ENCODE assay signal across 12 cellular contexts in the genomic region with DNA sequence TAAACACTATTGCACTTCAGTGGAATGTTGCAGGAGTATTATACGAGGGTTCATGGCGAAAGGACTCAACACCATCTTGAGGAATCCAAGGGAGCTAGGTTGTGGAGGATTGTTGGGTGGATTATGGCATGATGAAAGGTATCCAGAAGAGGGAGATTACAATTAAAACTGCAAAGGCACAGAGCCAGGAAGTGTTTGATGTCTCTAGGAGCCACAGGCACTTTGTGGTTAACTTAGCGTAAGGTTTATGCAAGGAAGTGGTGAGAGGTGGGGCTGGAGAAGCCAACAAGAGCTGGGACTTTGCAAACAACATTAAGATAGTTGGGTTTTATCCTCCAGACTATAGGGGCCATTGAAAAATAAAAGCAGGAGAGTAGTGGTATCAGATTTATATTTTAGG.
DNase-seq lines count a peak whose midpoint lies in the region; ATAC-seq and TF ChIP-seq lines count a peak whose summit lies in the region.
"Had no signal": no experiment of that assay in that cellular context is flagged by ENCODE, and none has a peak within 500 bp of the region (broad histone marks: within the 10 kb centered on the region; RNA-seq: fewer than 3 reads in every experiment).

No MANE protein-coding gene starts in this region.

- H4K20me1 ChIP-seq in MM.1S (ENCODE audit: insufficient read depth, low read length), result no peaks in the 10 kb centered on the region

- no peaks in the 10 kb centered on the region for H3K79me2 ChIP-seq in MM.1S (ENCODE audit: low read length)

- H3K9me2 ChIP-seq in MM.1S (replicated peaks; ENCODE audit: insufficient read depth, low read length), result no peaks in the 10 kb centered on the region

- H3F3A ChIP-seq in MM.1S (ENCODE audit: insufficient read depth, low read length), result no peaks in the 10 kb centered on the region

- H3K27me3 ChIP-seq in kidney epithelial cell (ENCODE audit: control insufficient read depth, insufficient read depth, low read length), result no peaks in the 10 kb centered on the region
- H3K27me3 ChIP-seq in MM.1S (replicated peaks; ENCODE audit: insufficient read depth, low read length), result no peaks in the 10 kb centered on the region

- H3K9me3 ChIP-seq in MM.1S (replicated peaks; ENCODE audit: insufficient read depth, low read length), result no peaks in the 10 kb centered on the region

- no peaks in the 10 kb centered on the region for H3K36me3 Mint-ChIP-seq in activated CD4-positive, alpha-beta memory T cell treated with anti-CD3 and anti-CD28 coated beads, Interleukin-2, amount 10 ng/mL, durations not matched to agents 7 days and 5 days (ENCODE audit: low read depth)

- ATAC-seq in GM19035 (IDR thresholded peaks at IDR 0.05; ENCODE audit: unreplicated experiment), result no peak

- H3K36me3 ChIP-seq in kidney epithelial cell (ENCODE audit: control insufficient read depth, insufficient read depth, low read length) (no peaks in the 10 kb centered on the region), MM.1S (replicated peaks; ENCODE audit: insufficient read depth, low read length) (no peaks in the 10 kb centered on the region)

- DNase-seq in Daoy (ENCODE audit: low read depth) (peak; percentile 70), KG1 (lab: John Stamatoyannopoulos, UW) (peak; percentile 44), kidney epithelial cell (ENCODE audit: low read depth) (peak; percentile 21), ureter (ENCODE audit: low spot score) (no peak), MM.1S (no peak)
- peak; percentile 69 for DNase-seq in activated CD4-positive, alpha-beta memory T cell treated with anti-CD3 and anti-CD28 coated beads, Interleukin-2, amount 10 ng/mL, durations not matched to agents 7 days and 5 days
- no peak for DNase-seq in effector CD8-positive, alpha-beta T cell (lab: John Stamatoyannopoulos, UW)
- DNase-seq: activated CD8-positive, alpha-beta memory T cell treated with anti-CD3 and anti-CD28 coated beads for 24 hours; dermis blood vessel endothelial cell; Karpas-422; RPMI8226 had no signal

- H3K27me3 Mint-ChIP-seq in activated CD4-positive, alpha-beta memory T cell treated with anti-CD3 and anti-CD28 coated beads, Interleukin-2, amount 10 ng/mL, durations not matched to agents 7 days and 5 days, result no peaks in the 10 kb centered on the region

- H3K4me1 Mint-ChIP-seq in activated CD4-positive, alpha-beta memory T cell treated with anti-CD3 and anti-CD28 coated beads, Interleukin-2, amount 10 ng/mL, durations not matched to agents 7 days and 5 days, result peaks cover 4% of the 10 kb centered on the region

- H2AFZ ChIP-seq in MM.1S (ENCODE audit: low read length), result no peak overlapping the region

- POLR2A ChIA-PET in activated CD4-positive, alpha-beta memory T cell treated with anti-CD3 and anti-CD28 coated beads, Interleukin-2, amount 10 ng/mL, durations not matched to agents 7 days and 5 days (lab: Charles Lee), result no interaction called here

- H3K9me3 Mint-ChIP-seq in activated CD4-positive, alpha-beta memory T cell treated with anti-CD3 and anti-CD28 coated beads, Interleukin-2, amount 10 ng/mL, durations not matched to agents 7 days and 5 days, result no peaks in the 10 kb centered on the region

- no peak overlapping the region for H3K9ac ChIP-seq in MM.1S (ENCODE audit: low read length)

- H3K4me3 ChIP-seq in kidney epithelial cell (ENCODE audit: low read depth, low read length) (no peak overlapping the region), MM.1S (ENCODE audit: low read length) (no peak overlapping the region)

- TF ChIP-seq CTCF in kidney epithelial cell (IDR thresholded peaks at IDR 0.05; ENCODE audit: insufficient read depth, low read length, poor library complexity, severe bottlenecking) (no peak), MM.1S (IDR thresholded peaks at IDR 0.05; ENCODE audit: low read length) (no peak)

- H3K4me1 ChIP-seq in MM.1S (ENCODE audit: low read length), result no peaks in the 10 kb centered on the region

- H3K4me2 ChIP-seq in MM.1S (ENCODE audit: low read depth, low read length), result no peak overlapping the region

- CTCF ChIA-PET in activated CD4-positive, alpha-beta memory T cell treated with anti-CD3 and anti-CD28 coated beads, Interleukin-2, amount 10 ng/mL, durations not matched to agents 7 days and 5 days (lab: Charles Lee), result interaction anchor here (0.7 to 2.0 kb wide), 2 partner anchors 47 to 87 kb away, joined by 4 to 7 read pairs; a partner anchor contains a TSS

- H3K4me3 Mint-ChIP-seq in activated CD4-positive, alpha-beta memory T cell treated with anti-CD3 and anti-CD28 coated beads, Interleukin-2, amount 10 ng/mL, durations not matched to agents 7 days and 5 days, result no peak overlapping the region

- H3K27ac Mint-ChIP-seq in activated CD4-positive, alpha-beta memory T cell treated with anti-CD3 and anti-CD28 coated beads, Interleukin-2, amount 10 ng/mL, durations not matched to agents 7 days and 5 days, result no peak overlapping the region

- H3K27ac ChIP-seq in MM.1S (ENCODE audit: low read length), result no peak overlapping the region

Comparison
In these comparisons a context has a peak if more than half of its experiments do, and no peak if none do; other contexts are left out.
1. DNase-seq: peak in Daoy (single experiment), KG1 (single experiment), activated CD4-positive, alpha-beta memory T cell treated with anti-CD3 and anti-CD28 coated beads, Interleukin-2, amount 10 ng/mL, durations not matched to agents 7 days and 5 days (single experiment) and kidney epithelial cell (single experiment); none in effector CD8-positive, alpha-beta T cell (single experiment), ureter (single experiment) and MM.1S (single experiment).